In genomic region chr20:49850463-49851233, GRCh38 we compare ENCODE assay signal across 12 cellular contexts. TPM values are rescaled to one million over a fixed set of nuclear protein-coding genes. Genes with fewer than 3 reads are reported as not detected.
DNase-seq lines count a peak whose midpoint lies in the region; ATAC-seq and TF ChIP-seq lines count a peak whose summit lies in the region.
"Had no signal": no experiment of that assay in that cellular context is flagged by ENCODE, and none has a peak within 500 bp of the region (broad histone marks: within the 10 kb centered on the region; RNA-seq: fewer than 3 reads in every experiment).

No MANE protein-coding gene starts in this region.

- H3K27me3 Mint-ChIP-seq in T-helper 1 cell treated with Interleukin-12 subunit alpha and Interleukin-12 subunit beta and Interleukin-4 antibody, amounts not matched to agents 30 μg/mL and 1 μg/mL, for 36 hours (ENCODE audit: low read depth), result no peaks in the 10 kb centered on the region

- WGBS in spleen, 5 donors, result 66 to 84% (median 71%) methylated on average over 8 of the region's 8 CpGs

- H3K27me3 ChIP-seq in HAP-1 (ENCODE audit: low read depth) (no peaks in the 10 kb centered on the region), foreskin keratinocyte (no peaks in the 10 kb centered on the region), spleen (replicated peaks in 1 of 7) (no peaks in the 10 kb centered on the region)

- H3K36me3 ChIP-seq in HAP-1 (replicated peaks) (no peaks in the 10 kb centered on the region; the same call in 1 of the 2 replicates), spleen (peaks cover 0 to 84% (median 48%) of the 10 kb centered on the region in 6 donors)
- H3K36me3 ChIP-seq: WERI-Rb-1 had no signal

- no peaks in the 10 kb centered on the region for H3K9me3 Mint-ChIP-seq in T-helper 1 cell treated with Interleukin-12 subunit alpha and Interleukin-12 subunit beta and Interleukin-4 antibody, amounts not matched to agents 30 μg/mL and 1 μg/mL, for 36 hours
- H3K9me3 Mint-ChIP-seq: activated T-helper 2 cell treated with anti-CD3 and anti-CD28 coated beads, Interferon-gamma antibody, Interleukin-2, Interleukin-4, amounts not matched to agents 10 μg/mL and 5 μg/mL and 100 μg/mL, durations not matched to agents 14 hours and 24 hours and 36 hours had no signal

- H3K9me3 ChIP-seq in HAP-1 (no peaks in the 10 kb centered on the region), spleen (no peaks in the 10 kb centered on the region)

- peak overlapping the region; percentile 60 for H3K27ac Mint-ChIP-seq in T-helper 1 cell treated with Interleukin-12 subunit alpha and Interleukin-12 subunit beta and Interleukin-4 antibody, amounts not matched to agents 30 μg/mL and 1 μg/mL, for 36 hours
- H3K27ac Mint-ChIP-seq: activated T-helper 2 cell treated with anti-CD3 and anti-CD28 coated beads, Interferon-gamma antibody, Interleukin-2, Interleukin-4, amounts not matched to agents 10 μg/mL and 5 μg/mL and 100 μg/mL, durations not matched to agents 14 hours and 24 hours and 36 hours had no signal

- intact Hi-C loops in spleen (cut with DNase I; ENCODE audit: low total_unique reads), result no loop called here

- ATAC-seq in foreskin keratinocyte, result no peak
- ATAC-seq in HG03045 (IDR thresholded peaks at IDR 0.05; ENCODE audit: unreplicated experiment), result no peak

- TF ChIP-seq POLR2A in spleen (IDR thresholded peaks at IDR 0.05), result no peak

- H3K4me1 ChIP-seq in HAP-1, result peaks cover 34% of the 10 kb centered on the region
- H3K4me1 ChIP-seq in foreskin keratinocyte, result peaks cover 25% of the 10 kb centered on the region
- peaks cover 0 to 41% (median 16%) of the 10 kb centered on the region in 6 donors for H3K4me1 ChIP-seq in spleen

- in situ Hi-C loops in HAP-1 (cut with MboI; ENCODE audit: low sequenced_read_pairs), result no loop called here

- peaks cover 25% of the 10 kb centered on the region for H3K4me1 Mint-ChIP-seq in T-helper 1 cell treated with Interleukin-12 subunit alpha and Interleukin-12 subunit beta and Interleukin-4 antibody, amounts not matched to agents 30 μg/mL and 1 μg/mL, for 36 hours (ENCODE audit: low read depth)

- no peak for TF ChIP-seq CTCF in foreskin keratinocyte (conservative IDR thresholded peaks at IDR 0.05)
- TF ChIP-seq CTCF in spleen (IDR thresholded peaks at IDR 0.05 in 8 of 11, conservative IDR thresholded peaks at IDR 0.05 in 3 of 11), result no peak

- peak; percentile 48 to 65 for DNase-seq in HAP-1 (ENCODE audit: low spot score in 2 of 2)
- peak in 1 of 2 donors; percentile 40 for DNase-seq in foreskin keratinocyte
- no peak for DNase-seq in spleen
- DNase-seq in NCI-H2029 (lab: John Stamatoyannopoulos, UW), result no peak
- DNase-seq in GOT3 (lab: John Stamatoyannopoulos, UW), result no peak
- DNase-seq: Calu3, KBM-7, PC-9, WERI-Rb-1 had no signal

- H3K4me3 Mint-ChIP-seq in T-helper 1 cell treated with Interleukin-12 subunit alpha and Interleukin-12 subunit beta and Interleukin-4 antibody, amounts not matched to agents 30 μg/mL and 1 μg/mL, for 36 hours, result peak overlapping the region; percentile 39

- H3K4me3 ChIP-seq in HAP-1 (no peak overlapping the region), spleen (no peak overlapping the region)
- H3K4me3 ChIP-seq: PC-9 had no signal

- H3K27ac ChIP-seq in foreskin keratinocyte (peak overlapping the region; percentile 14), spleen (peak overlapping the region in 5 of 8 donors; percentile 4 to 53 (median 15))
- H3K27ac ChIP-seq: PC-9, WERI-Rb-1 had no signal

- peaks cover 39% of the 10 kb centered on the region for H3K36me3 Mint-ChIP-seq in T-helper 1 cell treated with Interleukin-12 subunit alpha and Interleukin-12 subunit beta and Interleukin-4 antibody, amounts not matched to agents 30 μg/mL and 1 μg/mL, for 36 hours (ENCODE audit: low read depth)

RNA-seq across cellular contexts. Expression of gene SLC9A8, which starts 38.0 kb away (rescaled TPM):
- total RNA-seq in foreskin keratinocyte (3.7 and 5.9 TPM in 2 replicates), spleen (10 to 100 TPM; 15.9 to 35.3 (median 28.6) TPM)
- polyA plus RNA-seq in foreskin keratinocyte (1.7 and 2.3 TPM in 2 replicates), spleen (10 to 100 TPM in 1 of 3 donors, 1 to 10 TPM in 2; 4.6 to 11.9 (median 8.9) TPM)

Comparison
In these comparisons a context has a peak if more than half of its experiments do, and no peak if none do; other contexts are left out.
1. DNase-seq: peak in HAP-1 (2 of 2); none in spleen (single experiment), NCI-H2029 (single experiment) and GOT3 (single experiment).